Comparison of ENCODE assay signal across 1 cellular context in genomic region chr6:41022294-41022693, GRCh38.
TF ChIP-seq lines count a peak whose summit lies in the region.

No MANE protein-coding gene starts in this region.

TF ChIP-seq in HCT116, 20 proteins besides CTCF, POLR2A, EP300 and RAD21:
- TF ChIP-seq, protein P1, sequence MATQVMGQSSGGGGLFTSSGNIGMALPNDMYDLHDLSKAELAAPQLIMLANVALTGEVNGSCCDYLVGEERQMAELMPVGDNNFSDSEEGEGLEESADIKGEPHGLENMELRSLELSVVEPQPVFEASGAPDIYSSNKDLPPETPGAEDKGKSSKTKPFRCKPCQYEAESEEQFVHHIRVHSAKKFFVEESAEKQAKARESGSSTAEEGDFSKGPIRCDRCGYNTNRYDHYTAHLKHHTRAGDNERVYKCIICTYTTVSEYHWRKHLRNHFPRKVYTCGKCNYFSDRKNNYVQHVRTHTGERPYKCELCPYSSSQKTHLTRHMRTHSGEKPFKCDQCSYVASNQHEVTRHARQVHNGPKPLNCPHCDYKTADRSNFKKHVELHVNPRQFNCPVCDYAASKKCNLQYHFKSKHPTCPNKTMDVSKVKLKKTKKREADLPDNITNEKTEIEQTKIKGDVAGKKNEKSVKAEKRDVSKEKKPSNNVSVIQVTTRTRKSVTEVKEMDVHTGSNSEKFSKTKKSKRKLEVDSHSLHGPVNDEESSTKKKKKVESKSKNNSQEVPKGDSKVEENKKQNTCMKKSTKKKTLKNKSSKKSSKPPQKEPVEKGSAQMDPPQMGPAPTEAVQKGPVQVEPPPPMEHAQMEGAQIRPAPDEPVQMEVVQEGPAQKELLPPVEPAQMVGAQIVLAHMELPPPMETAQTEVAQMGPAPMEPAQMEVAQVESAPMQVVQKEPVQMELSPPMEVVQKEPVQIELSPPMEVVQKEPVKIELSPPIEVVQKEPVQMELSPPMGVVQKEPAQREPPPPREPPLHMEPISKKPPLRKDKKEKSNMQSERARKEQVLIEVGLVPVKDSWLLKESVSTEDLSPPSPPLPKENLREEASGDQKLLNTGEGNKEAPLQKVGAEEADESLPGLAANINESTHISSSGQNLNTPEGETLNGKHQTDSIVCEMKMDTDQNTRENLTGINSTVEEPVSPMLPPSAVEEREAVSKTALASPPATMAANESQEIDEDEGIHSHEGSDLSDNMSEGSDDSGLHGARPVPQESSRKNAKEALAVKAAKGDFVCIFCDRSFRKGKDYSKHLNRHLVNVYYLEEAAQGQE (IDR thresholded peaks at IDR 0.05; ENCODE audit: low read depth) = no peak
- TF ChIP-seq POLR2AphosphoS5 (IDR thresholded peaks at IDR 0.05; ENCODE audit: low read depth, low read length) = no peak
- TF ChIP-seq SP1 (IDR thresholded peaks at IDR 0.05; ENCODE audit: low read depth) = no peak
- TF ChIP-seq, protein P2, sequence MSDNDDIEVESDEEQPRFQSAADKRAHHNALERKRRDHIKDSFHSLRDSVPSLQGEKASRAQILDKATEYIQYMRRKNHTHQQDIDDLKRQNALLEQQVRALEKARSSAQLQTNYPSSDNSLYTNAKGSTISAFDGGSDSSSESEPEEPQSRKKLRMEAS (IDR thresholded peaks at IDR 0.05) = no peak
- TF ChIP-seq SRF (IDR thresholded peaks at IDR 0.05; ENCODE audit: low read depth) = no peak
- TF ChIP-seq SIN3A (IDR thresholded peaks at IDR 0.05; ENCODE audit: low read depth) = no peak
- TF ChIP-seq YY1 (IDR thresholded peaks at IDR 0.05; ENCODE audit: extremely low read depth, insufficient replicate concordance, low read depth, low read length) = no peak
- no peak for TF ChIP-seq TCF7L2 (IDR thresholded peaks at IDR 0.05; ENCODE audit: borderline replicate concordance, extremely low read depth, insufficient read depth, insufficient read length)
- no peak for TF ChIP-seq EGR1 (IDR thresholded peaks at IDR 0.05; ENCODE audit: low read depth)
- no peak for TF ChIP-seq JUND (IDR thresholded peaks at IDR 0.05)
- TF ChIP-seq CBX3 (IDR thresholded peaks at IDR 0.05; ENCODE audit: low read depth) = no peak
- no peak for TF ChIP-seq CEBPB (IDR thresholded peaks at IDR 0.05; ENCODE audit: low read depth)
- no peak for TF ChIP-seq ZBTB33 (IDR thresholded peaks at IDR 0.05; ENCODE audit: extremely low read depth, insufficient replicate concordance, low read length)
- no peak for TF ChIP-seq ELF1 (IDR thresholded peaks at IDR 0.05; ENCODE audit: borderline replicate concordance, low read depth)
- no peak for TF ChIP-seq EZH2phosphoT487 (IDR thresholded peaks at IDR 0.05; ENCODE audit: borderline replicate concordance)
- TF ChIP-seq, protein P3, sequence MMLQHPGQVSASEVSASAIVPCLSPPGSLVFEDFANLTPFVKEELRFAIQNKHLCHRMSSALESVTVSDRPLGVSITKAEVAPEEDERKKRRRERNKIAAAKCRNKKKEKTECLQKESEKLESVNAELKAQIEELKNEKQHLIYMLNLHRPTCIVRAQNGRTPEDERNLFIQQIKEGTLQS (IDR thresholded peaks at IDR 0.05) = no peak
- TF ChIP-seq FOSL1 (IDR thresholded peaks at IDR 0.05; ENCODE audit: low read depth) = no peak
- no peak for TF ChIP-seq ZNF274 (IDR thresholded peaks at IDR 0.05; ENCODE audit: low read depth, low read length)
- no peak for TF ChIP-seq EZH2 (IDR thresholded peaks at IDR 0.05)
- no peak for TF ChIP-seq ZFX (IDR thresholded peaks at IDR 0.05)
TF ChIP-seq in HCT116: peak in this region for 0.
